In the genomic region with DNA sequence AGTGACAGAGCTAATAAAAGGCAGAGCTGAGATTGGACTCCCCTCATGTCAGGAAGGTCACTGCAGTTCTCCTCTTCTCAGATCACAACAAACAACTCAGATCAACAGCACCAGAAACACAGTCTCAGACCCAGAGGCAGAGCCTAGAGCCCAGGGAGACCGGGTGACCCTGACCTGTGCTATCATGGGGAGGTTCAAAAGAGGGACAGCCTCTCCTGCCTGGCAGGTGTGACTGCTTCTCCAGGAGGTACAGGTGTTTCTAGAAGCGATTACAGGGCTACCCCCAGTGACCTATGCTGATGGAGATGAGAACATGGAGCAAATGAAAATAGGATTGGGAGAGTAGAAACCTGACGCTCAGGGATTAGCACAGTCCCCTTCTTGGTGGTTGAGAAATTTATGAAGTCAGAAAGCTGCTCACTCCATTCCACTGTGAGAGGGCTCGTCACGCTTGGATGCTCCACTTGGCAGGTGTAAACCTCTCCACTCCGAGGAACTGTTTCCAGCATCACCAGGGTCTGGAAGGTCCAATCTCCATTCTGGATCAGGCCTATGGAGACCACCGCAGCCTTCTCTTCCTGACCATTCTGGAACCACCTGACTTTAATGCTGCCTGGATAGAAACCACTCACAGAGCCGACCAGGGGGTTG, we compare ENCODE assay signal across 22 cellular contexts.
DNase-seq lines count a peak whose midpoint lies in the region; TF ChIP-seq lines count a peak whose summit lies in the region.
"Had no signal": no experiment of that assay in that cellular context is flagged by ENCODE, and none has a peak within 500 bp of the region (broad histone marks: within the 10 kb centered on the region; RNA-seq: fewer than 3 reads in every experiment).

No MANE protein-coding gene starts in this region.

- H3K4me1 Mint-ChIP-seq in nephron progenitor cell = peaks cover 34% of the 10 kb centered on the region

- DNase-seq in DMS53 (lab: John Stamatoyannopoulos, UW) (peak; percentile 83), NCI-H187 treated with DMSO at 0.1 percent for 48 hours (lab: John Stamatoyannopoulos, UW) (peak; percentile 55), nephron progenitor cell (peak; percentile 34), iPS-NIHi11 (ENCODE audit: low spot score) (no peak), GDM1 (lab: John Stamatoyannopoulos, UW) (no peak), AG20443 (ENCODE audit: low spot score) (no peak)
- DNase-seq: BE2C; Calu3; Kasumi-1; MV-4-11; NCI-H1105; NCI-H146; NCI-H2081 treated with DMSO at 0.1 percent for 48 hours; NCI-H524; NCI-H748 treated with DMSO at 0.1 percent for 48 hours; NK-92 treated with Interleukin-12 subunit alpha and Interleukin-12 subunit beta, amount 100 ng/mL, for 24 hours; PC-9; T-helper 2 cell had no signal

- H3K79me2 ChIP-seq in DOHH2 (ENCODE audit: control insufficient read depth, low read length) = no peaks in the 10 kb centered on the region

- H3K9me3 Mint-ChIP-seq in nephron progenitor cell = peaks cover 8% of the 10 kb centered on the region
- H3K9me3 Mint-ChIP-seq: CD14-positive monocyte had no signal

- peak overlapping the region; percentile 52 for H3K4me2 ChIP-seq in DOHH2 (ENCODE audit: low read length)
- H3K4me2 ChIP-seq: PC-9 had no signal

- no peaks in the 10 kb centered on the region for H4K20me1 ChIP-seq in DOHH2 (ENCODE audit: control insufficient read depth, insufficient read depth, low read depth, low read length)

- H3K9me2 ChIP-seq in DOHH2 (replicated peaks; ENCODE audit: control insufficient read depth, low read length) = no peaks in the 10 kb centered on the region

- peaks cover 14% of the 10 kb centered on the region for H3K27me3 Mint-ChIP-seq in nephron progenitor cell (ENCODE audit: low read depth, poor library complexity)

- H3K36me3 Mint-ChIP-seq in nephron progenitor cell (ENCODE audit: low read depth) = no peaks in the 10 kb centered on the region

- no peaks in the 10 kb centered on the region for H3K36me3 ChIP-seq in DOHH2 (ENCODE audit: control insufficient read depth, low read length)
- H3K36me3 ChIP-seq: BE2C, SJSA1 had no signal

- H3K4me3 ChIP-seq in DOHH2 (ENCODE audit: low read length) = no peak overlapping the region
- H3K4me3 ChIP-seq: PC-9, SJSA1 had no signal

- H3K27me3 ChIP-seq in DOHH2 (ENCODE audit: control insufficient read depth, low read length) = no peaks in the 10 kb centered on the region

- 0 out of 2 replicates have a peak overlapping the region, but pooled peaks have one; percentile 17 for H3K27ac ChIP-seq in DOHH2 (ENCODE audit: low read depth, low read length)
- H3K27ac ChIP-seq: HL-60, PC-9, SJSA1 had no signal

- H3F3A ChIP-seq in DOHH2 (ENCODE audit: control insufficient read depth, insufficient read depth) = no peaks in the 10 kb centered on the region

- no peak overlapping the region for H3K4me3 Mint-ChIP-seq in nephron progenitor cell
- H3K4me3 Mint-ChIP-seq: CD14-positive monocyte had no signal

- H3K27ac Mint-ChIP-seq in nephron progenitor cell = peak overlapping the region; percentile 91

- TF ChIP-seq CTCF in DOHH2 (IDR thresholded peaks at IDR 0.05; ENCODE audit: low read depth, low read length, poor library complexity, severe bottlenecking) (no peak), nephron progenitor cell (IDR thresholded peaks at IDR 0.05) (no peak)

- H3K9me3 ChIP-seq in DOHH2 (ENCODE audit: control insufficient read depth, insufficient read depth, low read length) = no peaks in the 10 kb centered on the region
- H3K9me3 ChIP-seq: BE2C, SJSA1 had no signal

- peaks cover 22% of the 10 kb centered on the region for H3K4me1 ChIP-seq in DOHH2 (ENCODE audit: control insufficient read depth, low read length)
- H3K4me1 ChIP-seq: BE2C, SJSA1 had no signal

Comparison
In these comparisons a context has a peak if more than half of its experiments do, and no peak if none do; other contexts are left out.
1. DNase-seq: peak in DMS53 (single experiment), NCI-H187 treated with DMSO at 0.1 percent for 48 hours (single experiment) and nephron progenitor cell (single experiment); none in iPS-NIHi11 (single experiment), GDM1 (single experiment) and AG20443 (single experiment).